In the genomic region with DNA sequence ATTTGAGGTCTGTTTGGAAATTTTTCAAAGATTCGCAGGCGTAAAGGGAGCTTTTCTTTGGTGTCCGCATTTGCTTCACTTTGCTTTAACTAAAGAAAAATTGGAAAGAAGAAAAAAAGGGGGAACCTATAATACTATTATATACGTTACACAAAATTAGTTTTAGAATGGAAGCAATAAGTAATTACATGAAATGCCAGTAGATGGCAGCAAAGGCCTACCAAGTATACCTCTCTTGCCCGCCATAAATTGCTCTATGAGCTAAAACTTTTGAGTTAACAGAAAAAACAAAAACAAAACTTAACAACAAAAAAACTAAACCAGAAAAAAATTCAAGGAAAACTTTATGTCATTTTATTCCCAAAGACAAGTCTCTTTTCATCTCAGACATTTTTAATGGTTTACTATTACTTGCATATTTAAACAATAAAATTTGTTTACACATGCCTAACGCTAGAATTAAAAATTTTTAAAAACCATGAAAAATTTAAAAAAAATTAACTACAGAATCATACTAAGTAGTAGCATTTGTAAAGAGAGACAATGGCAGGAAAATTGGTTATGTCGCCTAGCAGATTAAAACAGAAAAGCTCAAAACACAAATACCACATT, we compare ENCODE assay signal across 8 cellular contexts.
DNase-seq lines count a peak whose midpoint lies in the region; ATAC-seq and TF ChIP-seq lines count a peak whose summit lies in the region.

No MANE protein-coding gene starts in this region.

- intact Hi-C loops in left ventricle myocardium inferior (cut with micrococcal nuclease) (no loop called here), right cardiac atrium (cut with DNase I) (loop anchor here in 3 of 4 donors (10.0 kb wide), 2 partner anchors 610 to 770 kb away; no protein-coding TSS in a partner anchor)

- H3F3A ChIP-seq in Loucy (ENCODE audit: low read depth): no peaks in the 10 kb centered on the region

- no peak overlapping the region for H3K4me2 ChIP-seq in Loucy (ENCODE audit: low read depth, low read length, poor library complexity, severe bottlenecking)

- H3K27me3 ChIP-seq in left ventricle myocardium inferior (ENCODE audit: low read depth): peaks cover 9% of the 10 kb centered on the region
- no peaks in the 10 kb centered on the region for H3K27me3 ChIP-seq in right cardiac atrium (ENCODE audit: control insufficient read depth, insufficient read depth)
- H3K27me3 ChIP-seq in Loucy (ENCODE audit: insufficient read depth, low read length, poor library complexity, severe bottlenecking): no peaks in the 10 kb centered on the region

- H3K9me2 ChIP-seq in Loucy (replicated peaks; ENCODE audit: low read depth, low read length): no peaks in the 10 kb centered on the region

- no peaks in the 10 kb centered on the region for H3K79me2 ChIP-seq in Loucy (ENCODE audit: insufficient read depth, low read length)

- no peak for ATAC-seq in right cardiac atrium
- peak; percentile 79 for ATAC-seq in GM21786 (IDR thresholded peaks at IDR 0.05; ENCODE audit: unreplicated experiment)
- no peak for ATAC-seq in GM21528 (IDR thresholded peaks at IDR 0.05; ENCODE audit: low FRiP score, unreplicated experiment)

- H3K9ac ChIP-seq in Loucy (ENCODE audit: low read depth, low read length, poor library complexity, severe bottlenecking): no peak overlapping the region
- H3K9ac ChIP-seq in SK-N-MC (ENCODE audit: insufficient read length): peak overlapping the region; percentile 46

- H3K9me3 ChIP-seq in left ventricle myocardium inferior (replicated peaks) (no peaks in the 10 kb centered on the region), right cardiac atrium (ENCODE audit: control insufficient read depth, low read length) (no peaks in the 10 kb centered on the region), Loucy (ENCODE audit: insufficient read depth, low read depth, low read length) (no peaks in the 10 kb centered on the region), SK-N-MC (ENCODE audit: low read depth, low read length) (no peaks in the 10 kb centered on the region)

- no peak for DNase-seq in left ventricle myocardium inferior
- no peak for DNase-seq in right cardiac atrium
- DNase-seq in SK-N-MC (ENCODE audit: low read depth, low spot score): peak; percentile 78
- DNase-seq in fibroblast of gingiva (ENCODE audit: low read depth): peak; percentile 48
- DNase-seq in pons (ENCODE audit: low spot score): peak; percentile 74

- H4K20me1 ChIP-seq in Loucy (ENCODE audit: insufficient read depth, low read length, poor library complexity, severe bottlenecking): no peaks in the 10 kb centered on the region

- WGBS in right cardiac atrium: 27% methylated on average over 7 of the region's 7 CpGs

- H2AFZ ChIP-seq in Loucy (ENCODE audit: low read length): no peak overlapping the region

- H3K36me3 ChIP-seq in left ventricle myocardium inferior (no peaks in the 10 kb centered on the region), Loucy (ENCODE audit: insufficient read depth, low read length) (no peaks in the 10 kb centered on the region), SK-N-MC (ENCODE audit: insufficient read depth, low read length) (no peaks in the 10 kb centered on the region)

- H3K4me1 ChIP-seq in left ventricle myocardium inferior: no peaks in the 10 kb centered on the region
- H3K4me1 ChIP-seq in right cardiac atrium (ENCODE audit: control insufficient read depth, insufficient read depth, low read length): no peaks in the 10 kb centered on the region
- H3K4me1 ChIP-seq in Loucy (ENCODE audit: insufficient read depth, low read length, poor library complexity, severe bottlenecking): no peaks in the 10 kb centered on the region

- H3K27ac ChIP-seq in left ventricle myocardium inferior (replicated peaks) (no peak overlapping the region), right cardiac atrium (ENCODE audit: low read length) (no peak overlapping the region), SK-N-MC (no peak overlapping the region)

- no peak overlapping the region for H3K4me3 ChIP-seq in left ventricle myocardium inferior
- H3K4me3 ChIP-seq in right cardiac atrium (ENCODE audit: low read length): no peak overlapping the region
- H3K4me3 ChIP-seq in Loucy (ENCODE audit: low read length, poor library complexity, severe bottlenecking): no peak overlapping the region
- peak overlapping the region; percentile 53 for H3K4me3 ChIP-seq in SK-N-MC

- TF ChIP-seq CTCF in left ventricle myocardium inferior (IDR thresholded peaks at IDR 0.05; ENCODE audit: borderline replicate concordance) (peak; percentile 79), Loucy (conservative IDR thresholded peaks at IDR 0.05; ENCODE audit: low read length) (peak; percentile 75)

Comparison
In these comparisons a context has a peak if more than half of its experiments do, and no peak if none do; other contexts are left out.
1. DNase-seq: peak in SK-N-MC (single experiment), fibroblast of gingiva (single experiment) and pons (single experiment); none in left ventricle myocardium inferior (single experiment) and right cardiac atrium (0 of 3).